2 cellular contexts compared by ENCODE assay signal in genomic region chr16:81480856-81481821, GRCh38.
TF ChIP-seq lines count a peak whose summit lies in the region.

No MANE protein-coding gene starts in this region.

TF ChIP-seq in HCT116, 20 proteins besides CTCF, POLR2A, EP300 and RAD21:
- TF ChIP-seq YY1 (IDR thresholded peaks at IDR 0.05; ENCODE audit: extremely low read depth, insufficient replicate concordance, low read depth, low read length) (no peak), FOSL1 (IDR thresholded peaks at IDR 0.05; ENCODE audit: low read depth) (no peak), REST (IDR thresholded peaks at IDR 0.05; ENCODE audit: low read depth) (no peak), TCF7L2 (IDR thresholded peaks at IDR 0.05; ENCODE audit: borderline replicate concordance, extremely low read depth, insufficient read depth, insufficient read length) (no peak), CBX3 (IDR thresholded peaks at IDR 0.05; ENCODE audit: low read depth) (no peak), JUND (IDR thresholded peaks at IDR 0.05) (no peak), EGR1 (IDR thresholded peaks at IDR 0.05; ENCODE audit: low read depth) (no peak), SIN3A (IDR thresholded peaks at IDR 0.05; ENCODE audit: low read depth) (no peak)
- TF ChIP-seq, protein P1, sequence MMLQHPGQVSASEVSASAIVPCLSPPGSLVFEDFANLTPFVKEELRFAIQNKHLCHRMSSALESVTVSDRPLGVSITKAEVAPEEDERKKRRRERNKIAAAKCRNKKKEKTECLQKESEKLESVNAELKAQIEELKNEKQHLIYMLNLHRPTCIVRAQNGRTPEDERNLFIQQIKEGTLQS (IDR thresholded peaks at IDR 0.05): no peak
- TF ChIP-seq, protein P2, sequence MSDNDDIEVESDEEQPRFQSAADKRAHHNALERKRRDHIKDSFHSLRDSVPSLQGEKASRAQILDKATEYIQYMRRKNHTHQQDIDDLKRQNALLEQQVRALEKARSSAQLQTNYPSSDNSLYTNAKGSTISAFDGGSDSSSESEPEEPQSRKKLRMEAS (IDR thresholded peaks at IDR 0.05): no peak
- TF ChIP-seq, protein P3, sequence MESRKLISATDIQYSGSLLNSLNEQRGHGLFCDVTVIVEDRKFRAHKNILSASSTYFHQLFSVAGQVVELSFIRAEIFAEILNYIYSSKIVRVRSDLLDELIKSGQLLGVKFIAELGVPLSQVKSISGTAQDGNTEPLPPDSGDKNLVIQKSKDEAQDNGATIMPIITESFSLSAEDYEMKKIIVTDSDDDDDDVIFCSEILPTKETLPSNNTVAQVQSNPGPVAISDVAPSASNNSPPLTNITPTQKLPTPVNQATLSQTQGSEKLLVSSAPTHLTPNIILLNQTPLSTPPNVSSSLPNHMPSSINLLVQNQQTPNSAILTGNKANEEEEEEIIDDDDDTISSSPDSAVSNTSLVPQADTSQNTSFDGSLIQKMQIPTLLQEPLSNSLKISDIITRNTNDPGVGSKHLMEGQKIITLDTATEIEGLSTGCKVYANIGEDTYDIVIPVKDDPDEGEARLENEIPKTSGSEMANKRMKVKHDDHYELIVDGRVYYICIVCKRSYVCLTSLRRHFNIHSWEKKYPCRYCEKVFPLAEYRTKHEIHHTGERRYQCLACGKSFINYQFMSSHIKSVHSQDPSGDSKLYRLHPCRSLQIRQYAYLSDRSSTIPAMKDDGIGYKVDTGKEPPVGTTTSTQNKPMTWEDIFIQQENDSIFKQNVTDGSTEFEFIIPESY (IDR thresholded peaks at IDR 0.05; ENCODE audit: extremely low read depth, insufficient replicate concordance, low read length): no peak
TF ChIP-seq in HCT116: peak in this region for 0.

TF ChIP-seq in K562, 482 proteins besides CTCF, POLR2A, EP300 and RAD21 (continued from another document and continues in another):
- TF ChIP-seq GABPB2 (CRISPR knock-in tag; conservative IDR thresholded peaks at IDR 0.05): no peak
- TF ChIP-seq STAT5A (IDR thresholded peaks at IDR 0.05; ENCODE audit: borderline replicate concordance, low read length): no peak; the same call in 1 of the 2 replicates
- TF ChIP-seq ZNF717 (CRISPR knock-in tag; IDR thresholded peaks at IDR 0.05): no peak
- 0 out of 2 replicates have a peak, but pooled peaks have one; percentile 77 for TF ChIP-seq FOXK1 (CRISPR knock-in tag; IDR thresholded peaks at IDR 0.05; ENCODE audit: borderline replicate concordance)
- peak; percentile 44; the same call in 1 of the 2 replicates for TF ChIP-seq DEAF1 (CRISPR knock-in tag; IDR thresholded peaks at IDR 0.05)
- no peak for TF ChIP-seq SUPT5H (IDR thresholded peaks at IDR 0.05)
- no peak for TF ChIP-seq TSC22D4 (tag; IDR thresholded peaks at IDR 0.05)
- no peak for TF ChIP-seq HLTF (IDR thresholded peaks at IDR 0.05)
- no peak for TF ChIP-seq SRSF3 (IDR thresholded peaks at IDR 0.05; ENCODE audit: insufficient read depth, low read length)
- no peak for TF ChIP-seq MYBL2 (IDR thresholded peaks at IDR 0.05; ENCODE audit: low read depth)
- no peak for TF ChIP-seq MYBL2 (CRISPR knock-in tag; IDR thresholded peaks at IDR 0.05; ENCODE audit: borderline replicate concordance)
- TF ChIP-seq DACH1 (IDR thresholded peaks at IDR 0.05; ENCODE audit: partially characterized antibody): no peak
- peak; percentile 80 for TF ChIP-seq DPF2 (IDR thresholded peaks at IDR 0.05)
- no peak for TF ChIP-seq ZNF140 (CRISPR knock-in tag; IDR thresholded peaks at IDR 0.05)
- TF ChIP-seq ZNF12 (CRISPR knock-in tag; IDR thresholded peaks at IDR 0.05): no peak; the same call in 1 of the 2 replicates
- TF ChIP-seq ZKSCAN3 (CRISPR knock-in tag; IDR thresholded peaks at IDR 0.05): no peak
- no peak for TF ChIP-seq ZNF146 (CRISPR knock-in tag; IDR thresholded peaks at IDR 0.05; ENCODE audit: unreplicated experiment)
- no peak for TF ChIP-seq PRPF4 (IDR thresholded peaks at IDR 0.05; ENCODE audit: insufficient read depth, low read depth, low read length, poor library complexity, severe bottlenecking)
- no peak for TF ChIP-seq ZC3H11A (IDR thresholded peaks at IDR 0.05; ENCODE audit: low read depth, low read length)
- TF ChIP-seq CEBPB (tag; IDR thresholded peaks at IDR 0.05): peak; percentile 74
- TF ChIP-seq, protein P4, sequence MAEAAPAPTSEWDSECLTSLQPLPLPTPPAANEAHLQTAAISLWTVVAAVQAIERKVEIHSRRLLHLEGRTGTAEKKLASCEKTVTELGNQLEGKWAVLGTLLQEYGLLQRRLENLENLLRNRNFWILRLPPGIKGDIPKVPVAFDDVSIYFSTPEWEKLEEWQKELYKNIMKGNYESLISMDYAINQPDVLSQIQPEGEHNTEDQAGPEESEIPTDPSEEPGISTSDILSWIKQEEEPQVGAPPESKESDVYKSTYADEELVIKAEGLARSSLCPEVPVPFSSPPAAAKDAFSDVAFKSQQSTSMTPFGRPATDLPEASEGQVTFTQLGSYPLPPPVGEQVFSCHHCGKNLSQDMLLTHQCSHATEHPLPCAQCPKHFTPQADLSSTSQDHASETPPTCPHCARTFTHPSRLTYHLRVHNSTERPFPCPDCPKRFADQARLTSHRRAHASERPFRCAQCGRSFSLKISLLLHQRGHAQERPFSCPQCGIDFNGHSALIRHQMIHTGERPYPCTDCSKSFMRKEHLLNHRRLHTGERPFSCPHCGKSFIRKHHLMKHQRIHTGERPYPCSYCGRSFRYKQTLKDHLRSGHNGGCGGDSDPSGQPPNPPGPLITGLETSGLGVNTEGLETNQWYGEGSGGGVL (CRISPR knock-in tag; IDR thresholded peaks at IDR 0.05): no peak
- TF ChIP-seq ZFP30 (CRISPR knock-in tag; IDR thresholded peaks at IDR 0.05; ENCODE audit: borderline replicate concordance): no peak
- TF ChIP-seq NONO (IDR thresholded peaks at IDR 0.05; ENCODE audit: low read depth in 2 of 2, low read length in 1 of 2): peak in 1 of 2 experiments; percentile 44; a peak in 1 of 4 replicates
- TF ChIP-seq SIRT6 (IDR thresholded peaks at IDR 0.05; ENCODE audit: low read depth, low read length): no peak
- TF ChIP-seq CEBPG (CRISPR knock-in tag; IDR thresholded peaks at IDR 0.05): peak; percentile 35; the same call in 1 of the 2 replicates
- TF ChIP-seq CEBPG (tag; conservative IDR thresholded peaks at IDR 0.05 in 1 of 2, IDR thresholded peaks at IDR 0.05 in 1 of 2): peak; percentile 71
- no peak for TF ChIP-seq BMI1 (IDR thresholded peaks at IDR 0.05; ENCODE audit: low read length)
- no peak for TF ChIP-seq KDM2B (CRISPR knock-in tag; IDR thresholded peaks at IDR 0.05)
- TF ChIP-seq GATAD2A (IDR thresholded peaks at IDR 0.05): peak; percentile 93
- peak; percentile 82 to 97; a peak in 3 of 4 replicates for TF ChIP-seq RCOR1 (IDR thresholded peaks at IDR 0.05; ENCODE audit: borderline replicate concordance in 1 of 2, low read depth in 2 of 2, low read length in 2 of 2)
- no peak for TF ChIP-seq GATA2 (CRISPR knock-in tag; IDR thresholded peaks at IDR 0.05)
- TF ChIP-seq FOS (IDR thresholded peaks at IDR 0.05; ENCODE audit: extremely low read depth, insufficient read length): no peak
- TF ChIP-seq ZNF224 (CRISPR knock-in tag; IDR thresholded peaks at IDR 0.05): no peak
- TF ChIP-seq RUNX1 (IDR thresholded peaks at IDR 0.05; ENCODE audit: low read depth): no peak
- TF ChIP-seq DLX4 (CRISPR knock-in tag; IDR thresholded peaks at IDR 0.05): no peak
- TF ChIP-seq CREB1 (IDR thresholded peaks at IDR 0.05): no peak
- TF ChIP-seq CREB1 (CRISPR knock-in tag; IDR thresholded peaks at IDR 0.05): no peak; the same call in 1 of the 2 replicates
- no peak for TF ChIP-seq HSF4 (CRISPR knock-in tag; IDR thresholded peaks at IDR 0.05; ENCODE audit: borderline replicate concordance)
- TF ChIP-seq ZBTB26 (CRISPR knock-in tag; IDR thresholded peaks at IDR 0.05): 0 out of 2 replicates have a peak, but pooled peaks have one; percentile 15
- TF ChIP-seq HMGXB4 (CRISPR knock-in tag; IDR thresholded peaks at IDR 0.05): no peak
- peak; percentile 68; the same call in 1 of the 2 replicates for TF ChIP-seq TEAD4 (IDR thresholded peaks at IDR 0.05; ENCODE audit: low read length)
- no peak for TF ChIP-seq TEAD4 (CRISPR knock-in tag; IDR thresholded peaks at IDR 0.05; ENCODE audit: borderline replicate concordance)
- no peak for TF ChIP-seq PTBP1 (IDR thresholded peaks at IDR 0.05; ENCODE audit: low read depth, low read length)
- TF ChIP-seq EWSR1 (IDR thresholded peaks at IDR 0.05; ENCODE audit: borderline replicate concordance, low read depth, partially characterized antibody): no peak
- no peak for TF ChIP-seq POU5F1 (IDR thresholded peaks at IDR 0.05; ENCODE audit: borderline replicate concordance, low read depth, low read length, partially characterized antibody)
- no peak for TF ChIP-seq SAP30 (IDR thresholded peaks at IDR 0.05; ENCODE audit: borderline replicate concordance, insufficient read depth, low read depth, low read length, poor library complexity, severe bottlenecking)
- no peak for TF ChIP-seq ZFP91 (CRISPR knock-in tag; IDR thresholded peaks at IDR 0.05)
- TF ChIP-seq NFIC (IDR thresholded peaks at IDR 0.05): 0 out of 2 replicates have a peak, but pooled peaks have one; percentile 7
- TF ChIP-seq ARNT (IDR thresholded peaks at IDR 0.05): no peak
- no peak for TF ChIP-seq HIVEP1 (CRISPR knock-in tag; IDR thresholded peaks at IDR 0.05)
- no peak for TF ChIP-seq TAF9B (IDR thresholded peaks at IDR 0.05; ENCODE audit: partially characterized antibody)
- no peak for TF ChIP-seq ZFX (CRISPR knock-in tag; IDR thresholded peaks at IDR 0.05)
- TF ChIP-seq, protein P5, sequence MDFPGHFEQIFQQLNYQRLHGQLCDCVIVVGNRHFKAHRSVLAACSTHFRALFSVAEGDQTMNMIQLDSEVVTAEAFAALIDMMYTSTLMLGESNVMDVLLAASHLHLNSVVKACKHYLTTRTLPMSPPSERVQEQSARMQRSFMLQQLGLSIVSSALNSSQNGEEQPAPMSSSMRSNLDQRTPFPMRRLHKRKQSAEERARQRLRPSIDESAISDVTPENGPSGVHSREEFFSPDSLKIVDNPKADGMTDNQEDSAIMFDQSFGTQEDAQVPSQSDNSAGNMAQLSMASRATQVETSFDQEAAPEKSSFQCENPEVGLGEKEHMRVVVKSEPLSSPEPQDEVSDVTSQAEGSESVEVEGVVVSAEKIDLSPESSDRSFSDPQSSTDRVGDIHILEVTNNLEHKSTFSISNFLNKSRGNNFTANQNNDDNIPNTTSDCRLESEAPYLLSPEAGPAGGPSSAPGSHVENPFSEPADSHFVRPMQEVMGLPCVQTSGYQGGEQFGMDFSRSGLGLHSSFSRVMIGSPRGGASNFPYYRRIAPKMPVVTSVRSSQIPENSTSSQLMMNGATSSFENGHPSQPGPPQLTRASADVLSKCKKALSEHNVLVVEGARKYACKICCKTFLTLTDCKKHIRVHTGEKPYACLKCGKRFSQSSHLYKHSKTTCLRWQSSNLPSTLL (IDR thresholded peaks at IDR 0.05): no peak
- TF ChIP-seq MYC (IDR thresholded peaks at IDR 0.05; ENCODE audit: low read depth, low read length): no peak; the same call in 1 of the 2 replicates
- no peak for TF ChIP-seq MYC (CRISPR knock-in tag; IDR thresholded peaks at IDR 0.05; ENCODE audit: borderline replicate concordance, low read depth)
- no peak for TF ChIP-seq ASH1L (IDR thresholded peaks at IDR 0.05; ENCODE audit: borderline replicate concordance, low read depth, partially characterized antibody)
- peak; percentile 74; the same call in 1 of the 2 replicates for TF ChIP-seq MBD2 (IDR thresholded peaks at IDR 0.05; ENCODE audit: borderline replicate concordance, low read depth)
